In genomic region chr11:68839054-68839865, GRCh38 we compare ENCODE assay signal across 1 cellular context.
A peak's percentile ranks its signal among the peaks of the same experiment; 100 is the strongest.
TF ChIP-seq lines count a peak whose summit lies in the region.

No MANE protein-coding gene starts in this region.

TF ChIP-seq in K562, 482 proteins besides CTCF, POLR2A, EP300 and RAD21 (continued from another document and continues in another):
- TF ChIP-seq, protein P1, sequence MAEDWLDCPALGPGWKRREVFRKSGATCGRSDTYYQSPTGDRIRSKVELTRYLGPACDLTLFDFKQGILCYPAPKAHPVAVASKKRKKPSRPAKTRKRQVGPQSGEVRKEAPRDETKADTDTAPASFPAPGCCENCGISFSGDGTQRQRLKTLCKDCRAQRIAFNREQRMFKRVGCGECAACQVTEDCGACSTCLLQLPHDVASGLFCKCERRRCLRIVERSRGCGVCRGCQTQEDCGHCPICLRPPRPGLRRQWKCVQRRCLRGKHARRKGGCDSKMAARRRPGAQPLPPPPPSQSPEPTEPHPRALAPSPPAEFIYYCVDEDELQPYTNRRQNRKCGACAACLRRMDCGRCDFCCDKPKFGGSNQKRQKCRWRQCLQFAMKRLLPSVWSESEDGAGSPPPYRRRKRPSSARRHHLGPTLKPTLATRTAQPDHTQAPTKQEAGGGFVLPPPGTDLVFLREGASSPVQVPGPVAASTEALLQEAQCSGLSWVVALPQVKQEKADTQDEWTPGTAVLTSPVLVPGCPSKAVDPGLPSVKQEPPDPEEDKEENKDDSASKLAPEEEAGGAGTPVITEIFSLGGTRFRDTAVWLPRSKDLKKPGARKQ (CRISPR knock-in tag; IDR thresholded peaks at IDR 0.05), result no peak
- TF ChIP-seq, protein P2, sequence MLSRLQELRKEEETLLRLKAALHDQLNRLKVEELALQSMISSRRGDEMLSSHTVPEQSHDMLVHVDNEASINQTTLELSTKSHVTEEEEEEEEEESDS (CRISPR knock-in tag; IDR thresholded peaks at IDR 0.05), result no peak
- TF ChIP-seq ARID4B (CRISPR knock-in tag; IDR thresholded peaks at IDR 0.05) (peak; percentile 78; the same call in 1 of the 2 replicates), HDAC8 (tag; IDR thresholded peaks at IDR 0.05) (no peak), TARDBP (IDR thresholded peaks at IDR 0.05) (no peak), HDAC1 (IDR thresholded peaks at IDR 0.05) (peak in 1 of 2 experiments; percentile 82; a peak in 1 of 4 replicates), CREB1 (IDR thresholded peaks at IDR 0.05) (peak; percentile 38), CREB1 (CRISPR knock-in tag; IDR thresholded peaks at IDR 0.05) (peak; percentile 48; the same call in 1 of the 2 replicates), ZNF184 (CRISPR knock-in tag; IDR thresholded peaks at IDR 0.05) (no peak), JUNB (CRISPR knock-in tag; conservative IDR thresholded peaks at IDR 0.05) (no peak), ZNF830 (CRISPR knock-in tag; IDR thresholded peaks at IDR 0.05) (no peak), CAMTA2 (CRISPR knock-in tag; conservative IDR thresholded peaks at IDR 0.05) (no peak), SUPT5H (IDR thresholded peaks at IDR 0.05) (0 out of 2 replicates have a peak, but pooled peaks have one; percentile 37), USF2 (CRISPR knock-in tag; IDR thresholded peaks at IDR 0.05) (peak; percentile 100), ZNF311 (CRISPR knock-in tag; IDR thresholded peaks at IDR 0.05) (no peak), ERF (CRISPR knock-in tag; IDR thresholded peaks at IDR 0.05) (no peak), NFE2 (IDR thresholded peaks at IDR 0.05; ENCODE audit: low read depth) (peak; percentile 67), CBFA2T2 (conservative IDR thresholded peaks at IDR 0.05) (peak; percentile 88), IRF9 (tag; IDR thresholded peaks at IDR 0.05) (no peak), ZC3H4 (CRISPR knock-in tag; IDR thresholded peaks at IDR 0.05; ENCODE audit: borderline replicate concordance) (peak; percentile 22; the same call in 1 of the 2 replicates), NFIX (CRISPR knock-in tag; IDR thresholded peaks at IDR 0.05; ENCODE audit: low read depth) (no peak), FOXK1 (CRISPR knock-in tag; IDR thresholded peaks at IDR 0.05; ENCODE audit: borderline replicate concordance) (no peak), SMAD2 (IDR thresholded peaks at IDR 0.05; ENCODE audit: low read depth, low read length) (no peak), SRSF7 (optimal IDR thresholded peaks at IDR 0.05; ENCODE audit: low read depth, low read length) (no peak), ZNF589 (CRISPR knock-in tag; IDR thresholded peaks at IDR 0.05; ENCODE audit: low read depth) (0 out of 2 replicates have a peak, but pooled peaks have one; percentile 29), ZNF639 (CRISPR knock-in tag; conservative IDR thresholded peaks at IDR 0.05 in 1 of 2, IDR thresholded peaks at IDR 0.05 in 1 of 2) (peak in 1 of 2 experiments; percentile 54; a peak in 1 of 4 replicates), RHOXF2B (CRISPR knock-in tag; conservative IDR thresholded peaks at IDR 0.05) (no peak), DLX4 (CRISPR knock-in tag; IDR thresholded peaks at IDR 0.05) (no peak), RCOR1 (IDR thresholded peaks at IDR 0.05; ENCODE audit: borderline replicate concordance in 1 of 2, low read depth in 2 of 2, low read length in 2 of 2) (no peak), LEF1 (IDR thresholded peaks at IDR 0.05) (peak; percentile 80), ZNF165 (CRISPR knock-in tag; IDR thresholded peaks at IDR 0.05; ENCODE audit: borderline replicate concordance) (no peak), ZNF212 (CRISPR knock-in tag; IDR thresholded peaks at IDR 0.05) (no peak), ZNF24 (IDR thresholded peaks at IDR 0.05) (no peak), PTTG1 (tag; IDR thresholded peaks at IDR 0.05; ENCODE audit: low read depth) (no peak), SP1 (CRISPR knock-in tag; IDR thresholded peaks at IDR 0.05) (peak; percentile 79), SMAD1 (IDR thresholded peaks at IDR 0.05; ENCODE audit: low read depth, low read length, partially characterized antibody) (no peak)
- TF ChIP-seq, protein P3, sequence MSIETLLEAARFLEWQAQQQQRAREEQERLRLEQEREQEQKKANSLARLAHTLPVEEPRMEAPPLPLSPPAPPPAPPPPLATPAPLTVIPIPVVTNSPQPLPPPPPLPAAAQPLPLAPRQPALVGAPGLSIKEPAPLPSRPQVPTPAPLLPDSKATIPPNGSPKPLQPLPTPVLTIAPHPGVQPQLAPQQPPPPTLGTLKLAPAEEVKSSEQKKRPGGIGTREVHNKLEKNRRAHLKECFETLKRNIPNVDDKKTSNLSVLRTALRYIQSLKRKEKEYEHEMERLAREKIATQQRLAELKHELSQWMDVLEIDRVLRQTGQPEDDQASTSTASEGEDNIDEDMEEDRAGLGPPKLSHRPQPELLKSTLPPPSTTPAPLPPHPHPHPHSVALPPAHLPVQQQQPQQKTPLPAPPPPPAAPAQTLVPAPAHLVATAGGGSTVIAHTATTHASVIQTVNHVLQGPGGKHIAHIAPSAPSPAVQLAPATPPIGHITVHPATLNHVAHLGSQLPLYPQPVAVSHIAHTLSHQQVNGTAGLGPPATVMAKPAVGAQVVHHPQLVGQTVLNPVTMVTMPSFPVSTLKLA (conservative IDR thresholded peaks at IDR 0.05), result peak; percentile 47 to 81; a peak in 3 of 4 replicates
- TF ChIP-seq, protein P4, sequence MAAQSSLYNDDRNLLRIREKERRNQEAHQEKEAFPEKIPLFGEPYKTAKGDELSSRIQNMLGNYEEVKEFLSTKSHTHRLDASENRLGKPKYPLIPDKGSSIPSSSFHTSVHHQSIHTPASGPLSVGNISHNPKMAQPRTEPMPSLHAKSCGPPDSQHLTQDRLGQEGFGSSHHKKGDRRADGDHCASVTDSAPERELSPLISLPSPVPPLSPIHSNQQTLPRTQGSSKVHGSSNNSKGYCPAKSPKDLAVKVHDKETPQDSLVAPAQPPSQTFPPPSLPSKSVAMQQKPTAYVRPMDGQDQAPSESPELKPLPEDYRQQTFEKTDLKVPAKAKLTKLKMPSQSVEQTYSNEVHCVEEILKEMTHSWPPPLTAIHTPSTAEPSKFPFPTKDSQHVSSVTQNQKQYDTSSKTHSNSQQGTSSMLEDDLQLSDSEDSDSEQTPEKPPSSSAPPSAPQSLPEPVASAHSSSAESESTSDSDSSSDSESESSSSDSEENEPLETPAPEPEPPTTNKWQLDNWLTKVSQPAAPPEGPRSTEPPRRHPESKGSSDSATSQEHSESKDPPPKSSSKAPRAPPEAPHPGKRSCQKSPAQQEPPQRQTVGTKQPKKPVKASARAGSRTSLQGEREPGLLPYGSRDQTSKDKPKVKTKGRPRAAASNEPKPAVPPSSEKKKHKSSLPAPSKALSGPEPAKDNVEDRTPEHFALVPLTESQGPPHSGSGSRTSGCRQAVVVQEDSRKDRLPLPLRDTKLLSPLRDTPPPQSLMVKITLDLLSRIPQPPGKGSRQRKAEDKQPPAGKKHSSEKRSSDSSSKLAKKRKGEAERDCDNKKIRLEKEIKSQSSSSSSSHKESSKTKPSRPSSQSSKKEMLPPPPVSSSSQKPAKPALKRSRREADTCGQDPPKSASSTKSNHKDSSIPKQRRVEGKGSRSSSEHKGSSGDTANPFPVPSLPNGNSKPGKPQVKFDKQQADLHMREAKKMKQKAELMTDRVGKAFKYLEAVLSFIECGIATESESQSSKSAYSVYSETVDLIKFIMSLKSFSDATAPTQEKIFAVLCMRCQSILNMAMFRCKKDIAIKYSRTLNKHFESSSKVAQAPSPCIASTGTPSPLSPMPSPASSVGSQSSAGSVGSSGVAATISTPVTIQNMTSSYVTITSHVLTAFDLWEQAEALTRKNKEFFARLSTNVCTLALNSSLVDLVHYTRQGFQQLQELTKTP (IDR thresholded peaks at IDR 0.05; ENCODE audit: low read depth in 1 of 2, partially characterized antibody in 2 of 2), result peak in 1 of 2 experiments; percentile 23
- TF ChIP-seq, protein P5, sequence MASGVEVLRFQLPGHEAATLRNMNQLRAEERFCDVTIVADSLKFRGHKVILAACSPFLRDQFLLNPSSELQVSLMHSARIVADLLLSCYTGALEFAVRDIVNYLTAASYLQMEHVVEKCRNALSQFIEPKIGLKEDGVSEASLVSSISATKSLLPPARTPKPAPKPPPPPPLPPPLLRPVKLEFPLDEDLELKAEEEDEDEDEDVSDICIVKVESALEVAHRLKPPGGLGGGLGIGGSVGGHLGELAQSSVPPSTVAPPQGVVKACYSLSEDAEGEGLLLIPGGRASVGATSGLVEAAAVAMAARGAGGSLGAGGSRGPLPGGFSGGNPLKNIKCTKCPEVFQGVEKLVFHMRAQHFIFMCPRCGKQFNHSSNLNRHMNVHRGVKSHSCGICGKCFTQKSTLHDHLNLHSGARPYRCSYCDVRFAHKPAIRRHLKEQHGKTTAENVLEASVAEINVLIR (CRISPR knock-in tag; IDR thresholded peaks at IDR 0.05), result no peak
- TF ChIP-seq, protein P6, sequence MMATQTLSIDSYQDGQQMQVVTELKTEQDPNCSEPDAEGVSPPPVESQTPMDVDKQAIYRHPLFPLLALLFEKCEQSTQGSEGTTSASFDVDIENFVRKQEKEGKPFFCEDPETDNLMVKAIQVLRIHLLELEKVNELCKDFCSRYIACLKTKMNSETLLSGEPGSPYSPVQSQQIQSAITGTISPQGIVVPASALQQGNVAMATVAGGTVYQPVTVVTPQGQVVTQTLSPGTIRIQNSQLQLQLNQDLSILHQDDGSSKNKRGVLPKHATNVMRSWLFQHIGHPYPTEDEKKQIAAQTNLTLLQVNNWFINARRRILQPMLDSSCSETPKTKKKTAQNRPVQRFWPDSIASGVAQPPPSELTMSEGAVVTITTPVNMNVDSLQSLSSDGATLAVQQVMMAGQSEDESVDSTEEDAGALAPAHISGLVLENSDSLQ (IDR thresholded peaks at IDR 0.05), result peak; percentile 57
- TF ChIP-seq, protein P7, sequence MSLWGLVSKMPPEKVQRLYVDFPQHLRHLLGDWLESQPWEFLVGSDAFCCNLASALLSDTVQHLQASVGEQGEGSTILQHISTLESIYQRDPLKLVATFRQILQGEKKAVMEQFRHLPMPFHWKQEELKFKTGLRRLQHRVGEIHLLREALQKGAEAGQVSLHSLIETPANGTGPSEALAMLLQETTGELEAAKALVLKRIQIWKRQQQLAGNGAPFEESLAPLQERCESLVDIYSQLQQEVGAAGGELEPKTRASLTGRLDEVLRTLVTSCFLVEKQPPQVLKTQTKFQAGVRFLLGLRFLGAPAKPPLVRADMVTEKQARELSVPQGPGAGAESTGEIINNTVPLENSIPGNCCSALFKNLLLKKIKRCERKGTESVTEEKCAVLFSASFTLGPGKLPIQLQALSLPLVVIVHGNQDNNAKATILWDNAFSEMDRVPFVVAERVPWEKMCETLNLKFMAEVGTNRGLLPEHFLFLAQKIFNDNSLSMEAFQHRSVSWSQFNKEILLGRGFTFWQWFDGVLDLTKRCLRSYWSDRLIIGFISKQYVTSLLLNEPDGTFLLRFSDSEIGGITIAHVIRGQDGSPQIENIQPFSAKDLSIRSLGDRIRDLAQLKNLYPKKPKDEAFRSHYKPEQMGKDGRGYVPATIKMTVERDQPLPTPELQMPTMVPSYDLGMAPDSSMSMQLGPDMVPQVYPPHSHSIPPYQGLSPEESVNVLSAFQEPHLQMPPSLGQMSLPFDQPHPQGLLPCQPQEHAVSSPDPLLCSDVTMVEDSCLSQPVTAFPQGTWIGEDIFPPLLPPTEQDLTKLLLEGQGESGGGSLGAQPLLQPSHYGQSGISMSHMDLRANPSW (CRISPR knock-in tag; IDR thresholded peaks at IDR 0.05), result no peak
